Comparison of ENCODE assay signal across 19 cellular contexts in the genomic region with DNA sequence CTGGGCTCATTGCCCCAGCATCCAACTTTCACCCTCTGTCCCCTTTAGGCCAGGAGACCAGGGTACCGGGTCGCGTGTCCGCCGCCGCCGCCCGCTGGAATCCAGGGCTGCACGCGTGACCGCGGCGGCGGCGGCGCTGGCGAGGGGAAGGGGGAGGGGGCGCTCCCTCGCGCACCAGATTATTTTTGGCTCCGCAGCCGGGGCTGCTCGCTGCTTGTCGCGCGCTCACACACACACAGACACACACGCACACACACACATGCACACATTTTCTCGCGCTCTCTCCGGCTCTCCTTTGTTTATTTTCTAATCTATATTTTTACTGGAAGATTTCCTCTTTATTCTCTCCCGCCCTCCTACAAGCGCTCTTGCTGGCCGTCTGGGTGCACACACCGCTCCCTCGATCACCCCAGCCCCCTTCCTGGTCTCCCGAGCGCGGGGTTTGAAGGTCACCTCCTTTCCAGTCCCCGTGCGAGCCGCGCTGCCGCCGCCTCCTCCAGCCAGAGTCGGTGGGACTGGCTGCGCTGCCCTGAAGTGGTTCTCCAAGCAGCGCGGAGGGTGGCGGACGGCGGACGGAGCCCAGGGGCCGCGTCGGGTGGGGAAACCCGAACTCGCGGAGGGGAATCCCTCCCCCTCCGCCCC.
DNase-seq lines count a peak whose midpoint lies in the region; ATAC-seq, FAIRE-seq and TF ChIP-seq lines count a peak whose summit lies in the region.
"Had no signal": no experiment of that assay in that cellular context is flagged by ENCODE, and none has a peak within 500 bp of the region (broad histone marks: within the 10 kb centered on the region; RNA-seq: fewer than 3 reads in every experiment).

No MANE protein-coding gene starts in this region.

- H3K4me3 Mint-ChIP-seq in Caco-2 (ENCODE audit: unreplicated experiment), result no peak overlapping the region
- H3K4me3 Mint-ChIP-seq: activated naive CD4-positive, alpha-beta T cell treated with anti-CD3 and anti-CD28 coated beads for 36 hours; CD4-positive, CD25-positive, alpha-beta regulatory T cell; naive thymus-derived CD4-positive, alpha-beta T cell had no signal

- DNase-seq in NCI-H2029 treated with DMSO at 0.1 percent for 48 hours (lab: John Stamatoyannopoulos, UW) (peak; percentile 16), NCI-H2029 (lab: John Stamatoyannopoulos, UW) (no peak), cerebellar cortex (ENCODE audit: low spot score) (peak; percentile 33), islet precursor cell (peak; percentile 59), Caco-2 (no peak), H54 (ENCODE audit: insufficient read length, low spot score) (no peak)
- DNase-seq: activated CD4-positive, alpha-beta T cell treated with anti-CD3 and anti-CD28 coated beads for 1 hour; activated naive CD4-positive, alpha-beta T cell treated with anti-CD3 and anti-CD28 coated beads for 36 hours; CD4-positive, CD25-positive, alpha-beta regulatory T cell; central memory CD4-positive, alpha-beta T cell; naive thymus-derived CD4-positive, alpha-beta T cell; NCI-H146; NCI-H526 had no signal

- no peak for TF ChIP-seq POLR2A in H54 (IDR thresholded peaks at IDR 0.05; ENCODE audit: low read depth, low read length)

- H3K9me3 ChIP-seq in Caco-2, result no peaks in the 10 kb centered on the region

- ATAC-seq in GM18907 (IDR thresholded peaks at IDR 0.05; ENCODE audit: unreplicated experiment), result no peak
- ATAC-seq: left lung; naive thymus-derived CD4-positive, alpha-beta T cell had no signal

- no peaks in the 10 kb centered on the region for H3K36me3 Mint-ChIP-seq in Caco-2 (ENCODE audit: insufficient read depth, unreplicated experiment)
- H3K36me3 Mint-ChIP-seq: CD4-positive, CD25-positive, alpha-beta regulatory T cell; naive thymus-derived CD4-positive, alpha-beta T cell had no signal

- H3K27ac ChIP-seq in temporal lobe (ENCODE audit: low read depth, low read length), result peak overlapping the region; percentile 36
- H3K27ac ChIP-seq: epithelial cell of prostate, left lung had no signal

- POLR2A ChIA-PET in Caco-2 (lab: Charles Lee), result no interaction called here

- H3K4me3 ChIP-seq in Caco-2 (ENCODE audit: low read depth, low read length), result no peak overlapping the region
- H3K4me3 ChIP-seq: left lung had no signal

- H3K4me1 Mint-ChIP-seq in Caco-2 (ENCODE audit: low read depth, unreplicated experiment), result no peaks in the 10 kb centered on the region
- H3K4me1 Mint-ChIP-seq: CD4-positive, CD25-positive, alpha-beta regulatory T cell; naive thymus-derived CD4-positive, alpha-beta T cell had no signal

- CTCF ChIA-PET in Caco-2 (lab: Charles Lee), result no interaction called here

- no peak for FAIRE-seq in H54 (lab: Jason Lieb, UNC)
- FAIRE-seq: A204.1, G401.6 had no signal

- H3K4me1 ChIP-seq in Caco-2, result no peaks in the 10 kb centered on the region
- H3K4me1 ChIP-seq: left lung had no signal

- no peaks in the 10 kb centered on the region for H3K27me3 ChIP-seq in Caco-2 (replicated peaks; ENCODE audit: control insufficient read depth, insufficient read depth, low read length)

- intact Hi-C loops in Caco-2 (cut with micrococcal nuclease; ENCODE audit: unreplicated experiment), result no loop called here

- H3K9me3 Mint-ChIP-seq in Caco-2 (ENCODE audit: unreplicated experiment), result no peaks in the 10 kb centered on the region

- TF ChIP-seq CTCF in Caco-2 (IDR thresholded peaks at IDR 0.05; ENCODE audit: insufficient read depth in 1 of 2, low read depth in 1 of 2, low read length in 1 of 2, severe bottlenecking in 1 of 2, unreplicated experiment in 1 of 2), result no peak

- no peaks in the 10 kb centered on the region for H3K27me3 Mint-ChIP-seq in Caco-2 (ENCODE audit: insufficient read depth, unreplicated experiment)

- H3K27ac Mint-ChIP-seq in Caco-2 (ENCODE audit: unreplicated experiment), result no peak overlapping the region
- H3K27ac Mint-ChIP-seq: activated naive CD4-positive, alpha-beta T cell treated with anti-CD3 and anti-CD28 coated beads for 36 hours; CD4-positive, CD25-positive, alpha-beta regulatory T cell; naive thymus-derived CD4-positive, alpha-beta T cell had no signal

- no TSS peak for BruUV-seq in Caco-2 (replicated peaks; lab: Mats Ljungman, UMichigan)

- H3K36me3 ChIP-seq in Caco-2 (ENCODE audit: control insufficient read depth, insufficient read depth, low read length), result no peaks in the 10 kb centered on the region
- H3K36me3 ChIP-seq: left lung had no signal

Comparison
In these comparisons a context has a peak if more than half of its experiments do, and no peak if none do; other contexts are left out.
1. DNase-seq: peak in NCI-H2029 treated with DMSO at 0.1 percent for 48 hours (single experiment), cerebellar cortex (single experiment) and islet precursor cell (single experiment); none in NCI-H2029 (single experiment), Caco-2 (0 of 2) and H54 (single experiment).